ENCODE assay signal across 26 cellular contexts in genomic region chr4:3813151-3813905, GRCh38. TPM values are rescaled to one million over a fixed set of nuclear protein-coding genes. Genes with fewer than 3 reads are reported as not detected.
"Had no signal": no experiment of that assay in that cellular context is flagged by ENCODE, and none has a peak within 500 bp of the region (broad histone marks: within the 10 kb centered on the region; RNA-seq: fewer than 3 reads in every experiment).

No MANE protein-coding gene starts in this region.

- H3K36me3 ChIP-seq: colonic mucosa, gastrocnemius medialis, left ventricle myocardium inferior, neural progenitor cell, stomach, thyroid gland, vagina had no signal

- ATAC-seq: esophagus mucosa; gastrocnemius medialis; naive thymus-derived CD4-positive, alpha-beta T cell; psoas muscle; sciatic nerve; stimulated activated effector memory CD8-positive, alpha-beta T cell treated with anti-CD3 and anti-CD28 coated beads, Interleukin-12 subunit alpha, Interleukin-12 subunit beta, amount 100 ng/mL, for 72 hours had no signal

- H3K9me3 ChIP-seq: colonic mucosa, stomach, thyroid gland, vagina had no signal

- DNase-seq: colonic mucosa; effector CD8-positive, alpha-beta T cell; endodermal cell; foreskin fibroblast; gastrocnemius medialis; head of caudate nucleus; left ventricle myocardium inferior; mesendoderm; midbrain; naive thymus-derived CD4-positive, alpha-beta T cell; nucleus accumbens; psoas muscle; stimulated activated CD4-positive, alpha-beta T cell treated with anti-CD3 and anti-CD28 coated beads, Interleukin-12 subunit alpha, Interleukin-12 subunit beta, amount 100 ng/mL, for 4 hours; stimulated activated CD4-positive, alpha-beta T cell treated with anti-CD3 and anti-CD28 coated beads, Interleukin-2, amount 100 ng/mL, for 24 hours; stimulated activated CD4-positive, alpha-beta T cell treated with anti-CD3 and anti-CD28 coated beads, Interleukin-4, amount 100 ng/mL, for 24 hours; stimulated activated naive CD4-positive, alpha-beta T cell treated with Interleukin-2 at 50 U/mL for 16 hours; stomach; thyroid gland had no signal

- H3K4me1 ChIP-seq: colonic mucosa, gastrocnemius medialis, left ventricle myocardium inferior, psoas muscle, stomach, thyroid gland, vagina had no signal

- H3K9ac ChIP-seq: neural progenitor cell had no signal

- H3K4me2 ChIP-seq: neural progenitor cell, smooth muscle cell had no signal

- H2AFZ ChIP-seq: neural progenitor cell had no signal

- H3K27ac ChIP-seq: colonic mucosa, epithelial cell of prostate, gastrocnemius medialis, left ventricle myocardium inferior, neural progenitor cell, psoas muscle, stomach, thyroid gland, vagina had no signal

- H3K27me3 ChIP-seq: colonic mucosa, neural progenitor cell, thyroid gland, vagina had no signal

- H3K4me3 ChIP-seq: colonic mucosa, gastrocnemius medialis, left ventricle myocardium inferior, neural progenitor cell, psoas muscle, smooth muscle cell, stomach, thyroid gland, vagina had no signal

- FAIRE-seq: keratinocyte had no signal

RNA-seq across cellular contexts. Expression of gene ADRA2C, which starts 47.1 kb away (rescaled TPM):
- total RNA-seq: naive thymus-derived CD4-positive, alpha-beta T cell had no signal
- polyA plus RNA-seq: naive thymus-derived CD4-positive, alpha-beta T cell had no signal
